15 cellular contexts compared by ENCODE assay signal in genomic region chr3:74271541-74271940, GRCh38.
A peak's percentile ranks its signal among the peaks of the same experiment; 100 is the strongest.
DNase-seq lines count a peak whose midpoint lies in the region; TF ChIP-seq lines count a peak whose summit lies in the region.
"Had no signal": no experiment of that assay in that cellular context is flagged by ENCODE, and none has a peak within 500 bp of the region (broad histone marks: within the 10 kb centered on the region; RNA-seq: fewer than 3 reads in every experiment).

No MANE protein-coding gene starts in this region.

- no peak for TF ChIP-seq CTCF in spleen (IDR thresholded peaks at IDR 0.05 in 8 of 11, conservative IDR thresholded peaks at IDR 0.05 in 3 of 11)

- TF ChIP-seq POLR2A in spleen (IDR thresholded peaks at IDR 0.05) = no peak

- no peaks in the 10 kb centered on the region for H3K27me3 ChIP-seq in spleen (replicated peaks in 1 of 7)

- H3K4me3 ChIP-seq in spleen = no peak overlapping the region
- H3K4me3 ChIP-seq: GM23338 had no signal

- 86 to 92% (median 88%) methylated on average over 4 of the region's 4 CpGs for WGBS in spleen, 5 donors

- H3K9me3 ChIP-seq in spleen = no peaks in the 10 kb centered on the region

- intact Hi-C loops in spleen (cut with DNase I; ENCODE audit: low total_unique reads) = no loop called here

- no peaks in the 10 kb centered on the region for H3K4me1 ChIP-seq in spleen

- DNase-seq in NCI-H82 (lab: John Stamatoyannopoulos, UW) (peak; percentile 6), NCI-H82 treated with DMSO at 0.1 percent for 48 hours (lab: John Stamatoyannopoulos, UW; ENCODE audit: unreplicated experiment) (no peak), fibroblast of gingiva (ENCODE audit: low read depth) (peak; percentile 24), kidney tubule cell (ENCODE audit: low spot score) (peak; percentile 22), renal cortical epithelial cell (ENCODE audit: low read depth) (peak; percentile 73), spleen (no peak), OCI-M2 (lab: John Stamatoyannopoulos, UW; ENCODE audit: unreplicated experiment) (no peak), NOMO-1 treated with dmso at 0.1 percent for 144 hours (lab: John Stamatoyannopoulos, UW; ENCODE audit: unreplicated experiment) (no peak)
- DNase-seq: C1 segment of cervical spinal cord; Calu3; CD4-positive, alpha-beta T cell; DMS79; H7 had no signal

- no peak overlapping the region for H3K27ac ChIP-seq in spleen
- H3K27ac ChIP-seq: 22Rv1 had no signal

- no peaks in the 10 kb centered on the region for H3K36me3 ChIP-seq in spleen

Comparison
In these comparisons a context has a peak if more than half of its experiments do, and no peak if none do; other contexts are left out.
1. DNase-seq: peak in NCI-H82 (single experiment), fibroblast of gingiva (single experiment), kidney tubule cell (single experiment) and renal cortical epithelial cell (single experiment); none in NCI-H82 treated with DMSO at 0.1 percent for 48 hours (single experiment), spleen (single experiment), OCI-M2 (single experiment) and NOMO-1 treated with dmso at 0.1 percent for 144 hours (single experiment).